8 cellular contexts compared by ENCODE assay signal in genomic region chr12:53381739-53382630, GRCh38. TPM values are rescaled to one million over a fixed set of nuclear protein-coding genes. Genes with fewer than 3 reads are reported as not detected.
DNase-seq lines count a peak whose midpoint lies in the region; ATAC-seq lines count a peak whose summit lies in the region.

No MANE protein-coding gene starts in this region.

- DNase-seq in SIG-M5 treated with dmso at 0.1 percent for 504 hours (lab: John Stamatoyannopoulos, UW; ENCODE audit: unreplicated experiment): peak; percentile 60
- DNase-seq in SIG-M5 (lab: John Stamatoyannopoulos, UW): no peak
- peak; percentile 64 for DNase-seq in NOMO-1 treated with DMSO at 0.1 percent for 48 hours (lab: John Stamatoyannopoulos, UW; ENCODE audit: unreplicated experiment)
- peak in 1 of 2 donors; percentile 31 for DNase-seq in activated naive CD4-positive, alpha-beta T cell treated with anti-CD3 and anti-CD28 coated beads, Interleukin-2, amount 50 U/mL, for 72 hours (ENCODE audit: low spot score in 2 of 2)
- DNase-seq in Right ventricle myocardium superior: peak; percentile 61
- peak; percentile 66 for DNase-seq in pons (ENCODE audit: low spot score)
- no peak for DNase-seq in NCI-H2171 treated with DMSO at 0.1 percent for 48 hours (lab: John Stamatoyannopoulos, UW)

- H3K9me3 Mint-ChIP-seq in activated naive CD4-positive, alpha-beta T cell treated with anti-CD3 and anti-CD28 coated beads, Interleukin-2, amount 50 U/mL, for 72 hours: no peaks in the 10 kb centered on the region

- intact Hi-C loops in Right ventricle myocardium superior (cut with DNase I): no loop called here

- ATAC-seq in activated naive CD4-positive, alpha-beta T cell treated with anti-CD3 and anti-CD28 coated beads, Interleukin-2, amount 50 U/mL, for 72 hours: no peak
- ATAC-seq in Right ventricle myocardium superior (ENCODE audit: poor library complexity) (no peak), HG02763 (IDR thresholded peaks at IDR 0.05; ENCODE audit: unreplicated experiment) (no peak)

- H3K27ac Mint-ChIP-seq in activated naive CD4-positive, alpha-beta T cell treated with anti-CD3 and anti-CD28 coated beads, Interleukin-2, amount 50 U/mL, for 72 hours: peak overlapping the region; percentile 83 to 88

- H3K36me3 Mint-ChIP-seq in activated naive CD4-positive, alpha-beta T cell treated with anti-CD3 and anti-CD28 coated beads, Interleukin-2, amount 50 U/mL, for 72 hours: peaks cover 31 to 45% of the 10 kb centered on the region in 2 donors

RNA-seq across cellular contexts. Expression of gene SP1, which starts 2.0 kb away (rescaled TPM):
- 100 to 1,000 TPM in 1 of 2 donors, 10 to 100 TPM in 1; 86.0 to 156 TPM for total RNA-seq in activated naive CD4-positive, alpha-beta T cell treated with anti-CD3 and anti-CD28 coated beads, Interleukin-2, amount 50 U/mL, for 72 hours
- total RNA-seq in Right ventricle myocardium superior: 26.3 TPM

RNA-seq across cellular contexts. Expression of gene AMHR2, which starts 41.7 kb away (rescaled TPM):
- under 1 TPM in 1 of 2 donors, not detected in 1; 0.25 TPM for total RNA-seq in activated naive CD4-positive, alpha-beta T cell treated with anti-CD3 and anti-CD28 coated beads, Interleukin-2, amount 50 U/mL, for 72 hours
- not detected for total RNA-seq in Right ventricle myocardium superior

RNA-seq across cellular contexts. Expression of gene SP7, which starts 45.8 kb away (rescaled TPM):
- not detected for total RNA-seq in activated naive CD4-positive, alpha-beta T cell treated with anti-CD3 and anti-CD28 coated beads, Interleukin-2, amount 50 U/mL, for 72 hours
- not detected for total RNA-seq in Right ventricle myocardium superior

RNA-seq across cellular contexts. Expression of gene PRR13, which starts 59.5 kb away (rescaled TPM):
- total RNA-seq in activated naive CD4-positive, alpha-beta T cell treated with anti-CD3 and anti-CD28 coated beads, Interleukin-2, amount 50 U/mL, for 72 hours: 100 to 1,000 TPM; 170 to 226 TPM
- total RNA-seq in Right ventricle myocardium superior: 46.0 TPM

Comparison
In these comparisons a context has a peak if more than half of its experiments do, and no peak if none do; other contexts are left out.
1. DNase-seq: peak in SIG-M5 treated with dmso at 0.1 percent for 504 hours (single experiment), NOMO-1 treated with DMSO at 0.1 percent for 48 hours (single experiment), Right ventricle myocardium superior (single experiment) and pons (single experiment); none in SIG-M5 (single experiment) and NCI-H2171 treated with DMSO at 0.1 percent for 48 hours (single experiment).